Comparison of ENCODE assay signal across 8 cellular contexts in genomic region chr19:40717325-40717879, GRCh38. TPM values are rescaled to one million over a fixed set of nuclear protein-coding genes. Genes with fewer than 3 reads are reported as not detected.
DNase-seq lines count a peak whose midpoint lies in the region; ATAC-seq lines count a peak whose summit lies in the region.

No MANE protein-coding gene starts in this region.

- peaks cover 2% of the 10 kb centered on the region for H3K9me3 ChIP-seq in iPS-18c (ENCODE audit: control insufficient read depth, insufficient read depth, low read length)

- H3K4me1 Mint-ChIP-seq in stimulated activated naive CD8-positive, alpha-beta T cell treated with anti-CD3 and anti-CD28 coated beads, Interleukin-15, Interleukin-2, amounts not matched to agents 100 ng/mL and 50 ng/mL, for 24 hours (ENCODE audit: low read depth): peaks cover 71% of the 10 kb centered on the region
- peaks cover 62% of the 10 kb centered on the region for H3K4me1 Mint-ChIP-seq in activated naive CD8-positive, alpha-beta T cell (ENCODE audit: low read depth)
- H3K4me1 Mint-ChIP-seq in stimulated activated naive B cell treated with anti-CD40 and anti-IgM and Interleukin-4, amounts not matched to agents 10 μg/mL and 1 μg/mL and 100 μg/mL, for 72 hours: peaks cover 41 to 70% of the 10 kb centered on the region in 2 donors

- DNase-seq in stimulated activated naive CD8-positive, alpha-beta T cell treated with anti-CD3 and anti-CD28 coated beads, Interleukin-15, Interleukin-2, amounts not matched to agents 100 U/mL and 50 U/mL, for 24 hours: no peak
- no peak for DNase-seq in stimulated activated naive B cell treated with anti-CD40 and anti-IgM and Interleukin-4, amounts not matched to agents 10 μg/mL and 1 μg/mL and 100 μg/mL, for 72 hours
- DNase-seq in SIG-M5 treated with dmso at 0.1 percent for 504 hours (lab: John Stamatoyannopoulos, UW; ENCODE audit: unreplicated experiment) (no peak), SK-N-DZ (ENCODE audit: low spot score) (no peak), GDM1 (lab: John Stamatoyannopoulos, UW) (no peak)

- H3K27ac Mint-ChIP-seq in stimulated activated naive CD8-positive, alpha-beta T cell treated with anti-CD3 and anti-CD28 coated beads, Interleukin-15, Interleukin-2, amounts not matched to agents 100 ng/mL and 50 ng/mL, for 24 hours: peak overlapping the region; percentile 31
- H3K27ac Mint-ChIP-seq in activated naive CD8-positive, alpha-beta T cell: no peak overlapping the region
- peak overlapping the region; percentile 75 for H3K27ac Mint-ChIP-seq in stimulated activated naive B cell treated with anti-CD40 and anti-IgM and Interleukin-4, amounts not matched to agents 10 μg/mL and 1 μg/mL and 100 μg/mL, for 72 hours

- no peak for ATAC-seq in stimulated activated naive CD8-positive, alpha-beta T cell treated with anti-CD3 and anti-CD28 coated beads, Interleukin-15, Interleukin-2, amounts not matched to agents 100 U/mL and 50 U/mL, for 24 hours
- ATAC-seq in stimulated activated naive B cell treated with anti-CD40 and anti-IgM and Interleukin-4, amounts not matched to agents 10 μg/mL and 1 μg/mL and 100 μg/mL, for 72 hours (replicated peaks): no peak

- H3K4me3 Mint-ChIP-seq in stimulated activated naive CD8-positive, alpha-beta T cell treated with anti-CD3 and anti-CD28 coated beads, Interleukin-15, Interleukin-2, amounts not matched to agents 100 ng/mL and 50 ng/mL, for 24 hours: peak overlapping the region; percentile 86
- peak overlapping the region; percentile 97 for H3K4me3 Mint-ChIP-seq in activated naive CD8-positive, alpha-beta T cell
- H3K4me3 Mint-ChIP-seq in stimulated activated naive B cell treated with anti-CD40 and anti-IgM and Interleukin-4, amounts not matched to agents 10 μg/mL and 1 μg/mL and 100 μg/mL, for 72 hours: peak overlapping the region; percentile 81 to 94

- H3K4me3 ChIP-seq in iPS-18c (ENCODE audit: insufficient read depth, low read depth, low read length): peak overlapping the region; percentile 72

- peaks cover 17% of the 10 kb centered on the region for H3K36me3 Mint-ChIP-seq in stimulated activated naive CD8-positive, alpha-beta T cell treated with anti-CD3 and anti-CD28 coated beads, Interleukin-15, Interleukin-2, amounts not matched to agents 100 ng/mL and 50 ng/mL, for 24 hours (ENCODE audit: low read depth)
- no peaks in the 10 kb centered on the region for H3K36me3 Mint-ChIP-seq in activated naive CD8-positive, alpha-beta T cell
- peaks cover 12 to 19% of the 10 kb centered on the region in 2 donors for H3K36me3 Mint-ChIP-seq in stimulated activated naive B cell treated with anti-CD40 and anti-IgM and Interleukin-4, amounts not matched to agents 10 μg/mL and 1 μg/mL and 100 μg/mL, for 72 hours

- H3K9me3 Mint-ChIP-seq in stimulated activated naive CD8-positive, alpha-beta T cell treated with anti-CD3 and anti-CD28 coated beads, Interleukin-15, Interleukin-2, amounts not matched to agents 100 ng/mL and 50 ng/mL, for 24 hours: no peaks in the 10 kb centered on the region
- H3K9me3 Mint-ChIP-seq in activated naive CD8-positive, alpha-beta T cell (ENCODE audit: low read depth): no peaks in the 10 kb centered on the region
- H3K9me3 Mint-ChIP-seq in stimulated activated naive B cell treated with anti-CD40 and anti-IgM and Interleukin-4, amounts not matched to agents 10 μg/mL and 1 μg/mL and 100 μg/mL, for 72 hours: no peaks in the 10 kb centered on the region

- H3K27me3 Mint-ChIP-seq in stimulated activated naive CD8-positive, alpha-beta T cell treated with anti-CD3 and anti-CD28 coated beads, Interleukin-15, Interleukin-2, amounts not matched to agents 100 ng/mL and 50 ng/mL, for 24 hours: no peaks in the 10 kb centered on the region
- H3K27me3 Mint-ChIP-seq in activated naive CD8-positive, alpha-beta T cell: no peaks in the 10 kb centered on the region
- no peaks in the 10 kb centered on the region for H3K27me3 Mint-ChIP-seq in stimulated activated naive B cell treated with anti-CD40 and anti-IgM and Interleukin-4, amounts not matched to agents 10 μg/mL and 1 μg/mL and 100 μg/mL, for 72 hours

RNA-seq across cellular contexts. Expression of gene ITPKC, which starts 0.5 kb away (rescaled TPM):
- polyA plus RNA-seq in SK-N-DZ (2014; cell fraction: cytosol; rRNA removed): 5.7 and 5.9 TPM in 2 replicates
- polyA plus RNA-seq in SK-N-DZ (2014; cell fraction: nucleus; rRNA removed): 5.1 and 5.7 TPM in 2 replicates

RNA-seq across cellular contexts. Expression of gene COQ8B, which starts 0.7 kb away (rescaled TPM):
- 44.2 and 50.1 TPM in 2 replicates for polyA plus RNA-seq in SK-N-DZ (2014; cell fraction: cytosol; rRNA removed)
- 60.6 and 62.4 TPM in 2 replicates for polyA plus RNA-seq in SK-N-DZ (2014; cell fraction: nucleus; rRNA removed)

RNA-seq across cellular contexts. Expression of gene NUMBL, which starts 27.0 kb away (rescaled TPM):
- polyA plus RNA-seq in SK-N-DZ (2014; cell fraction: cytosol; rRNA removed): 13.1 and 34.2 TPM in 2 replicates
- polyA plus RNA-seq in SK-N-DZ (2014; cell fraction: nucleus; rRNA removed): 12.6 and 32.3 TPM in 2 replicates

RNA-seq across cellular contexts. Expression of gene ACTMAP, which starts 32.9 kb away (rescaled TPM):
- 1.7 and 1.8 TPM in 2 replicates for polyA plus RNA-seq in SK-N-DZ (2014; cell fraction: cytosol; rRNA removed)
- 2.6 and 9.5 TPM in 2 replicates for polyA plus RNA-seq in SK-N-DZ (2014; cell fraction: nucleus; rRNA removed)

RNA-seq across cellular contexts. Expression of gene SNRPA, which starts 33.6 kb away (rescaled TPM):
- polyA plus RNA-seq in SK-N-DZ (2014; cell fraction: cytosol; rRNA removed): 163 TPM in 2 replicates
- 165 and 289 TPM in 2 replicates for polyA plus RNA-seq in SK-N-DZ (2014; cell fraction: nucleus; rRNA removed)
